Comparison of ENCODE assay signal across 26 cellular contexts in genomic region chr19:3893509-3894179, GRCh38. TPM values are rescaled to one million over a fixed set of nuclear protein-coding genes. Genes with fewer than 3 reads are reported as not detected.
DNase-seq lines count a peak whose midpoint lies in the region; ATAC-seq and TF ChIP-seq lines count a peak whose summit lies in the region.
"Had no signal": no experiment of that assay in that cellular context is flagged by ENCODE, and none has a peak within 500 bp of the region (broad histone marks: within the 10 kb centered on the region; RNA-seq: fewer than 3 reads in every experiment).

No MANE protein-coding gene starts in this region.

- ATAC-seq in Right ventricle myocardium superior (ENCODE audit: poor library complexity) (peak; percentile 73), HG03108 (IDR thresholded peaks at IDR 0.05; ENCODE audit: unreplicated experiment) (no peak), GM18505 (IDR thresholded peaks at IDR 0.05; ENCODE audit: unreplicated experiment) (no peak)
- ATAC-seq: HepG2, K562 had no signal

- H2AFZ ChIP-seq in osteoblast (ENCODE audit: low read length), result no peak overlapping the region

- H3K4me3 ChIP-seq in left ventricle myocardium inferior (no peak overlapping the region), HEK293 (ENCODE audit: low read depth, low read length) (no peak overlapping the region), osteoblast (ENCODE audit: insufficient read depth, low read length) (no peak overlapping the region)
- H3K4me3 ChIP-seq: K562, MG63 had no signal

- peaks cover 1% of the 10 kb centered on the region for H3K27me3 ChIP-seq in left ventricle myocardium inferior (ENCODE audit: low read depth)
- no peaks in the 10 kb centered on the region for H3K27me3 ChIP-seq in osteoblast (ENCODE audit: insufficient read depth, low read length)
- H3K27me3 ChIP-seq: BE2C, MG63 had no signal

- POLR2A ChIA-PET in HEK293 (lab: Yijun Ruan, JAX), result no interaction called here

- H3K27ac ChIP-seq in left ventricle myocardium inferior (replicated peaks), result no peak overlapping the region
- H3K27ac ChIP-seq in HEK293 (ENCODE audit: extremely low read depth, low read depth, low read length), result no peak overlapping the region
- no peak overlapping the region for H3K27ac ChIP-seq in osteoblast (ENCODE audit: low read depth, low read length)
- H3K27ac ChIP-seq: HL-60 had no signal

- no peaks in the 10 kb centered on the region for H4K20me1 ChIP-seq in osteoblast (ENCODE audit: insufficient read depth, low read length)

- H3K4me1 ChIP-seq in left ventricle myocardium inferior (no peaks in the 10 kb centered on the region), HEK293 (ENCODE audit: control insufficient read depth, insufficient read depth, low read length) (no peaks in the 10 kb centered on the region), osteoblast (ENCODE audit: insufficient read depth, low read length) (no peaks in the 10 kb centered on the region)
- H3K4me1 ChIP-seq: BE2C had no signal

- intact Hi-C loops in Right ventricle myocardium superior (cut with DNase I), result no loop called here
- intact Hi-C loops in left ventricle myocardium inferior (cut with micrococcal nuclease), result no loop called here

- no peaks in the 10 kb centered on the region for H3K79me2 ChIP-seq in osteoblast (ENCODE audit: insufficient read depth, low read length)

- TF ChIP-seq CTCF in left ventricle myocardium inferior (IDR thresholded peaks at IDR 0.05; ENCODE audit: borderline replicate concordance), result no peak
- no peak for TF ChIP-seq CTCF in HEK293 (tag by site-specific recombination; IDR thresholded peaks at IDR 0.05)
- no peak for TF ChIP-seq CTCF in osteoblast (IDR thresholded peaks at IDR 0.05; ENCODE audit: extremely low read depth, low read depth, low read length)

- H3K36me3 ChIP-seq in left ventricle myocardium inferior (no peaks in the 10 kb centered on the region), HEK293 (ENCODE audit: control insufficient read depth in 2 of 2, insufficient read depth in 1 of 2, low read length in 2 of 2) (no peaks in the 10 kb centered on the region; a peak in 1 of 3 replicates), osteoblast (ENCODE audit: insufficient read depth, low read length) (no peaks in the 10 kb centered on the region)
- H3K36me3 ChIP-seq: MG63 had no signal

- H3K4me2 ChIP-seq in osteoblast (ENCODE audit: insufficient read depth, low read length), result no peak overlapping the region

- CTCF ChIA-PET in HEK293 (lab: Yijun Ruan, JAX), result no interaction called here

- no peak for TF ChIP-seq POLR2A in GM18505 (IDR thresholded peaks at IDR 0.05; ENCODE audit: borderline replicate concordance, extremely low read depth, insufficient read depth, insufficient read length)

- H3K9me3 ChIP-seq in left ventricle myocardium inferior (replicated peaks), result peaks cover 7% of the 10 kb centered on the region
- no peaks in the 10 kb centered on the region for H3K9me3 ChIP-seq in HEK293 (ENCODE audit: control insufficient read depth, insufficient read depth, low read depth, low read length)
- no peaks in the 10 kb centered on the region for H3K9me3 ChIP-seq in osteoblast (ENCODE audit: low read depth, low read length)
- H3K9me3 ChIP-seq: MG63 had no signal

- DNase-seq in Right ventricle myocardium superior, result no peak
- DNase-seq in left ventricle myocardium inferior, result no peak
- DNase-seq in NCI-H2107 (lab: John Stamatoyannopoulos, UW), result peak; percentile 54
- peak; percentile 29 for DNase-seq in osteoblast (ENCODE audit: insufficient read length, low spot score, missing footprints)
- DNase-seq: BE2C, GDM1, H7, HFFc6, MG63, NCI-H1417 treated with DMSO at 0.1 percent for 48 hours, NCI-H2081, NCI-H524 treated with DMSO at 0.1 percent for 48 hours, NCI-H82 had no signal

TF ChIP-seq in HEK293, 187 proteins besides CTCF, POLR2A, EP300 and RAD21:
- TF ChIP-seq ZNF530 (tag by site-specific recombination; IDR thresholded peaks at IDR 0.05; ENCODE audit: low read depth), result no peak
- no peak for TF ChIP-seq ZNF549 (tag by site-specific recombination; IDR thresholded peaks at IDR 0.05)
- TF ChIP-seq ZNF169 (tag by site-specific recombination; IDR thresholded peaks at IDR 0.05), result no peak
- TF ChIP-seq ZIC2 (tag by site-specific recombination; IDR thresholded peaks at IDR 0.05), result peak; percentile 81
- no peak for TF ChIP-seq FEZF1 (tag by site-specific recombination; IDR thresholded peaks at IDR 0.05)
- no peak for TF ChIP-seq ZNF510 (tag by site-specific recombination; IDR thresholded peaks at IDR 0.05; ENCODE audit: insufficient replicate concordance)
- no peak for TF ChIP-seq ZNF274 (IDR thresholded peaks at IDR 0.05; ENCODE audit: low read length)
- no peak for TF ChIP-seq ZNF274 (tag by site-specific recombination; IDR thresholded peaks at IDR 0.05; ENCODE audit: borderline replicate concordance)
- TF ChIP-seq ZBTB10 (tag by site-specific recombination; IDR thresholded peaks at IDR 0.05), result no peak
- TF ChIP-seq ZBTB6 (tag by site-specific recombination; IDR thresholded peaks at IDR 0.05), result peak; percentile 54; the same call in 1 of the 2 replicates
- no peak for TF ChIP-seq ZNF157 (tag by site-specific recombination; IDR thresholded peaks at IDR 0.05)
- TF ChIP-seq ZNF792 (tag by site-specific recombination; IDR thresholded peaks at IDR 0.05), result no peak
- TF ChIP-seq GLIS1 (tag by site-specific recombination; IDR thresholded peaks at IDR 0.05), result 0 out of 2 replicates have a peak, but pooled peaks have one; percentile 17
- no peak for TF ChIP-seq ZNF776 (tag by site-specific recombination; IDR thresholded peaks at IDR 0.05; ENCODE audit: borderline replicate concordance)
- TF ChIP-seq ZNF777 (tag by site-specific recombination; IDR thresholded peaks at IDR 0.05; ENCODE audit: borderline replicate concordance), result no peak
- TF ChIP-seq YY2 (tag by site-specific recombination; IDR thresholded peaks at IDR 0.05), result no peak
- no peak for TF ChIP-seq ZSCAN16 (tag by site-specific recombination; IDR thresholded peaks at IDR 0.05)
- TF ChIP-seq ZNF677 (tag by site-specific recombination; IDR thresholded peaks at IDR 0.05), result no peak
- TF ChIP-seq INSM2 (tag by site-specific recombination; IDR thresholded peaks at IDR 0.05), result no peak

RNA-seq across cellular contexts. Expression of gene ATCAY, which starts 13.2 kb away (rescaled TPM):
- total RNA-seq in Right ventricle myocardium superior, result not detected
- not detected for total RNA-seq in left ventricle myocardium inferior
- total RNA-seq in osteoblast, result not detected in 2 replicates
- total RNA-seq: HepG2; HFFc6; HT-29; K562; OCI-LY7; SK-MEL-5; T-helper 1 cell treated with Interleukin-12 subunit alpha and Interleukin-12 subunit beta and Interleukin-4 antibody, amounts not matched to agents 30 ng/mL and 1 ng/mL, for 36 hours had no signal

RNA-seq across cellular contexts. Expression of gene ZFR2, which starts 24.8 kb away (rescaled TPM):
- total RNA-seq in Right ventricle myocardium superior, result not detected
- not detected for total RNA-seq in left ventricle myocardium inferior
- not detected in 2 replicates for total RNA-seq in osteoblast
- total RNA-seq: HFFc6, HT-29, LHCN-M2, OCI-LY7 had no signal

RNA-seq across cellular contexts. Expression of gene NMRK2, which starts 39.2 kb away (rescaled TPM):
- total RNA-seq in Right ventricle myocardium superior, result 589 TPM
- total RNA-seq in left ventricle myocardium inferior, result 458 TPM
- not detected in 2 replicates for total RNA-seq in osteoblast
- total RNA-seq: A673; Daoy; HepG2; HFFc6; HT-29; K562; LHCN-M2; OCI-LY7; T-helper 1 cell treated with Interleukin-12 subunit alpha and Interleukin-12 subunit beta and Interleukin-4 antibody, amounts not matched to agents 30 ng/mL and 1 ng/mL, for 36 hours had no signal

Comparison
In these comparisons a context has a peak if more than half of its experiments do, and no peak if none do; other contexts are left out.
1. DNase-seq: peak in NCI-H2107 (single experiment) and osteoblast (single experiment); none in Right ventricle myocardium superior (single experiment) and left ventricle myocardium inferior (single experiment).
2. RNA of gene NMRK2, which starts 39.2 kb away (total RNA-seq): 589 TPM in Right ventricle myocardium superior (single experiment) and 458 TPM in left ventricle myocardium inferior (single experiment); not detected in osteoblast; every median in the first group is over 100 times any median in the second.